Comparison of ENCODE assay signal across 8 cellular contexts in the genomic region with DNA sequence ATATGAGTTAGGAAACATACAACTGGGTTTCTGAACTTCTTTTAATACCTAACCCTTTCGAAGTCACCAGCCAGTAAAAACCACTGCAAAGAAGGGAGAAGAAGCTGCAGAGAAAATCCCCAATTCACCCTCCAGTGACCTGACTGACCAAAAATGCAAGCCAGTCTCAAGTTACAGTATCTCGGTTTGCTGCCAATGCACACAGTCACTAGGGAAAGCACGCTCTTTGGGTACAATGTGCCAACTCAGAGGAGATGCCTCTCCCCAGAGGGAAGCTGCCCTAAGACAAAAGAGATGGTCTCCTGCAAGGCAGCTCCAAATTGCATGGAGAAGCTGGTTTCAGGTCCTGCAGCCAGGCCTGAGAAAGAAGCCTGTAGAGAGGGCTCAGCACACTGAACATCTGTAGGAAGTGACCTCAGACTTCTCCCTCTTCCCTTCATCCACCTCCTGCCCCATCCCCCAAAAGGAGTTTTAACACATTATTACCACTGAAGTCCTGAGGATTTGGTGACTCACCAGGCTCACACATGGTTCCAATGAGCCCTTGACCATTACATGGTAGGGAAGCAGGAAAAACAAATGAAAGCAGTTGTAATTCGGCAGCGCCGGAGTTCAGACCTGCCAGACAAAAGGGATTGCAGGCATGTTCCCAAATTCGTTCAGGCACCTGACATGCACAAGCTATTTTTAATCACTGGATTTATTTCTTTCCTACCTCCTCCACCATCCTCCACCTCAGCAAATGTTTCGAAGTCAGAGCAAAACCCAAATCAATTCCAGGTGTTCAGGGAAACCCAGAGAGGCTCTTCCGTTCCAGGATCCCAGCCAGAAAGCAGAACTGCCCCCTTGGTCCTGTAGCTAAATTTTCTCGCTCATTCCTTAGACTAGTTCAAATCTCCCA.
DNase-seq lines count a peak whose midpoint lies in the region; ATAC-seq and TF ChIP-seq lines count a peak whose summit lies in the region.

No MANE protein-coding gene starts in this region.

- H3K4me1 ChIP-seq in SJCRH30 (peaks cover 24% of the 10 kb centered on the region), ovary (ENCODE audit: insufficient read depth) (peaks cover 43% of the 10 kb centered on the region)

- no peaks in the 10 kb centered on the region for H3K9me3 Mint-ChIP-seq in CD4-positive, alpha-beta T cell

- no peak for TF ChIP-seq CTCF in CD4-positive, alpha-beta T cell (IDR thresholded peaks at IDR 0.05)
- no peak for TF ChIP-seq CTCF in ovary (IDR thresholded peaks at IDR 0.05)

- peak overlapping the region; percentile 99 for H3K27ac Mint-ChIP-seq in CD4-positive, alpha-beta T cell

- TF ChIP-seq EP300 in ovary (IDR thresholded peaks at IDR 0.05), result no peak

- H3K36me3 ChIP-seq in SJCRH30, result peaks cover 7% of the 10 kb centered on the region
- no peaks in the 10 kb centered on the region for H3K36me3 ChIP-seq in ovary

- POLR2A ChIA-PET in CD4-positive, alpha-beta T cell (lab: Charles Lee), result interaction anchor here (0.7 to 26.3 kb wide), 13 partner anchors 10 to 239 kb away, joined by 3 to 611 read pairs (median 5); no protein-coding TSS in a partner anchor

- H3K27me3 Mint-ChIP-seq in CD4-positive, alpha-beta T cell, result no peaks in the 10 kb centered on the region

- H3K4me3 ChIP-seq in SJCRH30 (peak overlapping the region; percentile 29), ovary (peak overlapping the region; percentile 4)

- H3K27me3 ChIP-seq in CD4-positive, alpha-beta T cell (ENCODE audit: control insufficient read depth, insufficient read depth, low read length), result no peaks in the 10 kb centered on the region
- H3K27me3 ChIP-seq in SJCRH30 (no peaks in the 10 kb centered on the region), ovary (no peaks in the 10 kb centered on the region)

- CTCF ChIA-PET in CD4-positive, alpha-beta T cell (lab: Charles Lee), result interaction anchor here (0.7 to 1.4 kb wide), 6 partner anchors 13 to 131 kb away, joined by 3 to 4 read pairs (median 3); no protein-coding TSS in a partner anchor

- peaks cover 98% of the 10 kb centered on the region for H3K36me3 Mint-ChIP-seq in CD4-positive, alpha-beta T cell (ENCODE audit: low read depth)

- H3K27ac ChIP-seq in CD4-positive, alpha-beta T cell (ENCODE audit: low read depth, low read length), result peak overlapping the region; percentile 93
- H3K27ac ChIP-seq in SJCRH30, result peak overlapping the region; percentile 61
- H3K27ac ChIP-seq in epithelial cell of prostate, result peak overlapping the region; percentile 77
- H3K27ac ChIP-seq in ovary, result peak overlapping the region in 1 of 2 donors; percentile 53

- 11 to 19% (median 15%) methylated on average over 10 of the region's 10 CpGs for WGBS in ovary, 3 donors

- intact Hi-C loops in CD4-positive, alpha-beta T cell (cut with DNase I, micrococcal nuclease), result loop anchor here in 1 of 2 experiments (2.0 kb wide), 1 partner anchor 15 kb away; no protein-coding TSS in a partner anchor
- intact Hi-C loops in ovary (cut with DNase I), result no loop called here

- H3K9me3 ChIP-seq in CD4-positive, alpha-beta T cell (ENCODE audit: control insufficient read depth, low read length), result no peaks in the 10 kb centered on the region
- H3K9me3 ChIP-seq in SJCRH30 (replicated peaks), result no peaks in the 10 kb centered on the region
- H3K9me3 ChIP-seq in ovary, result no peaks in the 10 kb centered on the region

- no peak for ATAC-seq in CD4-positive, alpha-beta T cell (ENCODE audit: poor library complexity)
- ATAC-seq in GM19025 (IDR thresholded peaks at IDR 0.05; ENCODE audit: low read depth, unreplicated experiment), result peak; percentile 67
- ATAC-seq in HG03135 (IDR thresholded peaks at IDR 0.05; ENCODE audit: unreplicated experiment), result peak; percentile 53

- TF ChIP-seq POLR2A in ovary (IDR thresholded peaks at IDR 0.05), result no peak

- peaks cover 100% of the 10 kb centered on the region for H3K4me1 Mint-ChIP-seq in CD4-positive, alpha-beta T cell (ENCODE audit: low read depth)

- H3K4me3 Mint-ChIP-seq in CD4-positive, alpha-beta T cell, result peak overlapping the region; percentile 65

- no peak for DNase-seq in CD4-positive, alpha-beta T cell
- DNase-seq in SJCRH30 (peak; percentile 62 to 81), epithelial cell of prostate (ENCODE audit: low read depth, low spot score) (peak; percentile 24), ovary (peak in 4 of 5 donors; percentile 43 to 68 (median 56)), NCI-H1417 treated with DMSO at 0.1 percent for 48 hours (lab: John Stamatoyannopoulos, UW) (no peak), NCI-H345 (lab: John Stamatoyannopoulos, UW) (no peak)

Comparison
In these comparisons a context has a peak if more than half of its experiments do, and no peak if none do; other contexts are left out.
1. DNase-seq: peak in SJCRH30 (2 of 2), epithelial cell of prostate (single experiment) and ovary (4 of 5); none in CD4-positive, alpha-beta T cell (0 of 10), NCI-H1417 treated with DMSO at 0.1 percent for 48 hours (single experiment) and NCI-H345 (single experiment).